ENCODE assay signal across 12 cellular contexts in the genomic region with DNA sequence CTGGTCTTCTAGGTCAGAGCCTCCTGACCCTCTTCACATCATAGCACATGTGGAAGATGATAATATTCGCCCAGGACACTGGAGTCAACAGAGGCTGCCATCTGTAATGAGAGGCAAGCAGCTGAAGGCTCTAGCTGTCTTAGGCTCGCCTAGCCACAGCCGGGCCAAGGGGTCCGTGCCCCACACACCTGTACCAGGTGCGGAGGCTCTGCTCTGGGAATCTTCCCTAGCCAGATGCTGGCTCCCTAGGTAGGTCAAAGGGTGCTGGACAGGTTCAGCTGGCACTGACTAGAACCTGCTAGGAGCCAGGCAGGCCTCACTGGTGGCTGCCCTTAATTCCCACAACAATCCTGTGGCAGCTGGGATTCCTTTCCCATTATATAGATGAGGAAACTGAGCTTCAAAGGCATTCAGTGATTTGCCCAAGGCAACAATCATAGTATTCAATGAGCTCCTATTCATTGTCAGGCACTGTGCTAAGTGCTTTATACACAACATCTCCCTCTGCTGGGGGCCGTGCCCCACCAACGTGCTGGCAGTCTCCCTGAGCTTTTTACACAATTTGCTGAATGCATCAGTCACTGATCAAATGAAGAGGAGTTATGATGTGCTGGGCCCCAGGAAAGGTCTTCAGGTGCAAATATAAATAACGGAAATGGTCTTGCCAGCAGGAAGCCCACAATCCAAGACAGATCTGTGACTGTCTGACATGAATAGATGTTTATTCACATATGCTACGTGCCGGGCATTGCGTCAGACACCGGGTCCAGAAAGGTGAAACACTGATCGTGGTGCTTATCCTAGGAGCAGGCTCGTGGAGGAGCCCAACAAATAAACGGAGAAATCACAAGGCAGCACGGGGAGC. TPM values are rescaled to one million over a fixed set of nuclear protein-coding genes. Genes with fewer than 3 reads are reported as not detected.
DNase-seq lines count a peak whose midpoint lies in the region; ATAC-seq and TF ChIP-seq lines count a peak whose summit lies in the region.
"Had no signal": no experiment of that assay in that cellular context is flagged by ENCODE, and none has a peak within 500 bp of the region (broad histone marks: within the 10 kb centered on the region; RNA-seq: fewer than 3 reads in every experiment).

No MANE protein-coding gene starts in this region.

- TF ChIP-seq CTCF in H9 (conservative IDR thresholded peaks at IDR 0.05) (peak; percentile 39; the same call in 2 of the 3 replicates), SU-DHL-6 (IDR thresholded peaks at IDR 0.05; ENCODE audit: insufficient read depth, low read length, poor library complexity, severe bottlenecking) (peak; percentile 22), transverse colon (IDR thresholded peaks at IDR 0.05) (no peak)

- H3K27ac ChIP-seq in H9 (ENCODE audit: insufficient read length, low read depth, low read length): no peak overlapping the region
- H3K27ac ChIP-seq in SU-DHL-6 (ENCODE audit: low read depth, low read length): no peak overlapping the region
- no peak overlapping the region for H3K27ac ChIP-seq in transverse colon
- H3K27ac ChIP-seq: ascending aorta had no signal

- in situ Hi-C loops in transverse colon (cut with MboI; ENCODE audit: low pct_ligation_motif_present in 1 of 4, low pct_unique_long_range_greater_than_20kb in 1 of 4, low sequenced_read_pairs in 3 of 4): no loop called here

- no peaks in the 10 kb centered on the region for H3K23me2 ChIP-seq in H9 (ENCODE audit: insufficient read length, low read depth, low read length, poor library complexity, severe bottlenecking)

- no peak for TF ChIP-seq EP300 in transverse colon (IDR thresholded peaks at IDR 0.05; ENCODE audit: low read depth)

- H2AFZ ChIP-seq in H9 (ENCODE audit: low read length) (no peak overlapping the region), SU-DHL-6 (ENCODE audit: low read depth, low read length, severe bottlenecking) (no peak overlapping the region)

- H3K23ac ChIP-seq in H9 (ENCODE audit: insufficient read length, low read depth, low read length): no peak overlapping the region

- no peak overlapping the region for H4K5ac ChIP-seq in H9 (ENCODE audit: insufficient read length, low read depth, low read length)

- H3K56ac ChIP-seq in H9 (ENCODE audit: insufficient read length, low read depth, low read length): no peak overlapping the region

- H3K9me3 Mint-ChIP-seq in H9: no peaks in the 10 kb centered on the region; a peak in 1 of 5 replicates
- H3K9me3 Mint-ChIP-seq: activated T-cell treated with anti-CD3 and anti-CD28 coated beads, Interleukin-2, amount 50 U/mL, for 72 hours had no signal

- no peak overlapping the region for H3K27ac Mint-ChIP-seq in H9
- H3K27ac Mint-ChIP-seq: activated T-cell treated with anti-CD3 and anti-CD28 coated beads, Interleukin-2, amount 50 U/mL, for 72 hours had no signal

- no peaks in the 10 kb centered on the region for H4K20me1 ChIP-seq in H9 (ENCODE audit: control insufficient read depth, insufficient read depth, insufficient read length)
- H4K20me1 ChIP-seq in SU-DHL-6 (ENCODE audit: low read depth, low read length): no peaks in the 10 kb centered on the region

- no peak overlapping the region; the same call in 1 of the 2 replicates for H3K14ac ChIP-seq in H9 (ENCODE audit: insufficient read depth, low read length)

- H3K9me2 ChIP-seq in SU-DHL-6 (replicated peaks; ENCODE audit: insufficient read depth, low read length): no peaks in the 10 kb centered on the region

- no peak for TF ChIP-seq POLR2A in transverse colon (IDR thresholded peaks at IDR 0.05)

- no peak overlapping the region for H2BK5ac ChIP-seq in H9 (ENCODE audit: insufficient read length, low read length)

- no peak overlapping the region for H3K4me3 Mint-ChIP-seq in H9
- H3K4me3 Mint-ChIP-seq: activated T-cell treated with anti-CD3 and anti-CD28 coated beads, Interleukin-2, amount 50 U/mL, for 72 hours had no signal

- H3T11ph ChIP-seq in H9 (ENCODE audit: low read length): no peak overlapping the region

- H3K4me2 ChIP-seq in H9 (ENCODE audit: insufficient read depth, insufficient read length, low read length): no peak overlapping the region
- no peak overlapping the region for H3K4me2 ChIP-seq in SU-DHL-6 (ENCODE audit: low read depth, low read length, poor library complexity, severe bottlenecking)

- H3F3A ChIP-seq in SU-DHL-6 (ENCODE audit: insufficient read depth): no peaks in the 10 kb centered on the region

- H3K9me3 ChIP-seq in H9 (ENCODE audit: control insufficient read depth, low read depth, low read length) (no peaks in the 10 kb centered on the region), SU-DHL-6 (ENCODE audit: insufficient read depth, low read length) (no peaks in the 10 kb centered on the region), transverse colon (no peaks in the 10 kb centered on the region)
- H3K9me3 ChIP-seq: ascending aorta had no signal

- POLR2A ChIA-PET in HEK293T (lab: Yijun Ruan, JAX): no interaction called here

- H2BK20ac ChIP-seq in H9 (ENCODE audit: low read depth, low read length, poor library complexity, severe bottlenecking): no peak overlapping the region

- H3K36me3 Mint-ChIP-seq in H9 (ENCODE audit: insufficient read depth in 1 of 3, low read depth in 3 of 3): no peaks in the 10 kb centered on the region

- H3K4me1 Mint-ChIP-seq in H9: peaks cover 3 to 4% of the 10 kb centered on the region in 2 experiments

- H4K8ac ChIP-seq in H9 (replicated peaks; ENCODE audit: insufficient read length, low read depth, low read length): no peak overlapping the region

- H3K27me3 ChIP-seq in H9 (ENCODE audit: insufficient read depth, low read length): no peaks in the 10 kb centered on the region
- H3K27me3 ChIP-seq in SU-DHL-6 (ENCODE audit: low read length): no peaks in the 10 kb centered on the region
- no peaks in the 10 kb centered on the region for H3K27me3 ChIP-seq in transverse colon
- H3K27me3 ChIP-seq: ascending aorta had no signal

- no peak overlapping the region for H2BK120ac ChIP-seq in H9 (ENCODE audit: low read depth, low read length, poor library complexity, severe bottlenecking)

- no peak overlapping the region for H3K4ac ChIP-seq in H9 (ENCODE audit: low read depth, low read length)

- WGBS in H9 (ENCODE audit: extremely low coverage, insufficient read length, low lambda C conversion rate): no CpG with 5 or more reads among the region's 16 CpGs
- WGBS in transverse colon (ENCODE audit: low coverage in 1 of 2), 2 donors: 72 to 82% methylated on average over 5 to 16 of the region's 16 CpGs

- CTCF ChIA-PET in HEK293T (lab: Yijun Ruan, JAX): interaction anchor here (0.7 kb wide), 1 partner anchor 237 kb away, joined by 3 read pairs; no protein-coding TSS in a partner anchor

- no peak overlapping the region for H3K9ac ChIP-seq in H9 (ENCODE audit: extremely low read depth, insufficient read length, low read length)
- H3K9ac ChIP-seq in SU-DHL-6 (ENCODE audit: low read length): no peak overlapping the region

- H3K4me1 ChIP-seq in H9 (ENCODE audit: insufficient read depth, low read length): no peaks in the 10 kb centered on the region
- H3K4me1 ChIP-seq in transverse colon: no peaks in the 10 kb centered on the region
- H3K4me1 ChIP-seq: ascending aorta had no signal

- H3K4me3 ChIP-seq in SU-DHL-6 (ENCODE audit: insufficient read depth, low read length, poor library complexity, severe bottlenecking): no peak overlapping the region
- no peak overlapping the region for H3K4me3 ChIP-seq in transverse colon
- H3K4me3 ChIP-seq: ascending aorta had no signal

- H2BK12ac ChIP-seq in H9 (ENCODE audit: insufficient read length, low read depth, low read length): no peak overlapping the region

- peak; percentile 37 for DNase-seq in NCI-H146 (lab: John Stamatoyannopoulos, UW)
- DNase-seq in NCI-H146 treated with DMSO at 0.1 percent for 48 hours (lab: John Stamatoyannopoulos, UW; ENCODE audit: unreplicated experiment): no peak
- no peak for DNase-seq in H9
- no peak for DNase-seq in left lobe of liver (ENCODE audit: low spot score)
- no peak for DNase-seq in transverse colon
- no peak for DNase-seq in NK-92 (lab: John Stamatoyannopoulos, UW; ENCODE audit: unreplicated experiment)
- no peak for DNase-seq in HEK293T (ENCODE audit: extremely low spot score)
- DNase-seq: activated T-cell treated with anti-CD3 and anti-CD28 coated beads, Interleukin-2, amount 50 U/mL, for 72 hours; midbrain; NCI-H2029 treated with DMSO at 0.1 percent for 48 hours had no signal

- H3K79me2 ChIP-seq in H9 (ENCODE audit: insufficient read depth, low read length) (no peaks in the 10 kb centered on the region), SU-DHL-6 (ENCODE audit: insufficient read depth, low read length) (no peaks in the 10 kb centered on the region)

- no peak overlapping the region; the same call in 1 of the 2 replicates for H2BK15ac ChIP-seq in H9 (ENCODE audit: low read depth, low read length)

- no peaks in the 10 kb centered on the region for H3K79me1 ChIP-seq in H9 (ENCODE audit: insufficient read depth, low read depth, low read length, poor library complexity, severe bottlenecking)

- peak; percentile 55 for ATAC-seq in left lobe of liver
- ATAC-seq: activated T-cell treated with anti-CD3 and anti-CD28 coated beads, Interleukin-2, amount 50 U/mL, for 72 hours had no signal

- intact Hi-C loops in transverse colon (cut with DNase I; ENCODE audit: low total_unique reads): no loop called here

- H2AK5ac ChIP-seq in H9 (ENCODE audit: insufficient read length, low read length): no peak overlapping the region

- H3K27me3 Mint-ChIP-seq in H9 (ENCODE audit: low read depth): no peaks in the 10 kb centered on the region; the same call in 1 of the 2 replicates

- no peak overlapping the region for H3K18ac ChIP-seq in H9 (ENCODE audit: insufficient read length, low read depth, low read length)

- no peak overlapping the region for H4K91ac ChIP-seq in H9 (ENCODE audit: insufficient read length, low read depth, low read length)

- H3K36me3 ChIP-seq in SU-DHL-6 (ENCODE audit: low read length) (no peaks in the 10 kb centered on the region), transverse colon (no peaks in the 10 kb centered on the region)
- H3K36me3 ChIP-seq: ascending aorta had no signal

TF ChIP-seq in HEK293T, 16 proteins besides CTCF, POLR2A, EP300 and RAD21 (continues in another document):
- no peak for TF ChIP-seq HDGF (IDR thresholded peaks at IDR 0.05; ENCODE audit: borderline replicate concordance)
- TF ChIP-seq ZNF384 (IDR thresholded peaks at IDR 0.05): no peak
- no peak for TF ChIP-seq ELF4 (IDR thresholded peaks at IDR 0.05)
- TF ChIP-seq L3MBTL2 (conservative IDR thresholded peaks at IDR 0.05): no peak
- TF ChIP-seq NFRKB (IDR thresholded peaks at IDR 0.05): no peak
- no peak for TF ChIP-seq ARNT (IDR thresholded peaks at IDR 0.05)
- TF ChIP-seq FOXM1 (IDR thresholded peaks at IDR 0.05; ENCODE audit: borderline replicate concordance): no peak
- no peak for TF ChIP-seq CTBP1 (IDR thresholded peaks at IDR 0.05; ENCODE audit: borderline replicate concordance)
- TF ChIP-seq SUZ12 (IDR thresholded peaks at IDR 0.05): no peak

RNA-seq across cellular contexts. Expression of gene DDX20, which starts 58.0 kb away (rescaled TPM):
- total RNA-seq in H9 (2021) (38.0 and 38.3 TPM in 2 replicates), left lobe of liver (3.2 TPM), transverse colon (10 to 100 TPM in 2 of 4 donors, 1 to 10 TPM in 2; 7.1 to 17.1 (median 12.2) TPM)

Comparison
In these comparisons a context has a peak if more than half of its experiments do, and no peak if none do; other contexts are left out.
1. CTCF ChIP-seq: peak in H9 (single experiment) and SU-DHL-6 (single experiment); none in transverse colon (0 of 5).